In the genomic region with DNA sequence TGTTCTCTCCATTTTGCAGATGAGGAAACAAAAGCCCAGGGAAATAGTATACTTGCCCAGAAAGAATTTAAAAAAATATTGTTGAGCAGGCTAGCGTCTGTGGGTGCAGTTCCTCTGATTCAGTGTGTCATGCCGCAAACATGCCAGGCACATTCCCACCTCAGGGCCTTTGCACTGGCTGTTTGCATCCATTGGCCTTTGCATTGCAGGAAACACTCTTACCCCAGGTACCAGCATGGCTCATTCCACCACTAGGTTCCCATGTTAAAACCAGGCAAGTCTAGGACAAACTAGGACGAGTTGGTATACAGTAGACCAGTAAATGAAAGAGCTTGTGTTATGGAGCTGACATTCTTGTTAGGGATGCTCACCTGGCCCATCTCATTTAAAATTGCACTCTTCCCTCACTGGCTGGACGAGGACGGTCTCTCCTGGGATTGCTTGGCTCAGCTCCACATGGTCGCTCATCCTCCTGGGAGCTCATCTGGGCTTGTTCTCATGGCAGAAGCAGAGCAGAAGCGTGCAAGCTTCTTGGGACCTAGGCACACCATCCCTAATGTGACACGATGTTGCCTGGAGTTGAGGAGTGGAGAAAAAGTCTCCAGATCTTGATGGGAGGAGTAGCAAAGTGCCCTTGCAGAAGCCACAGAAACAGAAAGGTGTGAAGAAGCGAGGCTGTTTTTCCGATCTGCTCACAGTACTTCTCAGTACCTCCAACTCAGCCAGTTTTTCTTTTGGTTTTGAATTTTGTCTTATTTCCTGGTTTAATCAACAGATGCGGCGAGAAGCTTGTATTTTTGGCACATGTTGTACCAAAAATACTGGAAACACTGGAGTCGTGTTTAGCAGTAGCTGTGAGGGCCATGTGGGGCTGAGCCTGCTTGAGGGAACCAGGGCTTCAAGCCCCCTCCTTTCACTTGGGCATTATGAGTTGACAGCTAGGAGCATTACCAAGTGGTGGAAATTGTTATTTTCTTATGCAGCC, we compare ENCODE assay signal across 14 cellular contexts. TPM values are rescaled to one million over a fixed set of nuclear protein-coding genes. Genes with fewer than 3 reads are reported as not detected.
DNase-seq lines count a peak whose midpoint lies in the region; ATAC-seq and TF ChIP-seq lines count a peak whose summit lies in the region.
"Had no signal": no experiment of that assay in that cellular context is flagged by ENCODE, and none has a peak within 500 bp of the region (broad histone marks: within the 10 kb centered on the region; RNA-seq: fewer than 3 reads in every experiment).

No MANE protein-coding gene starts in this region.

- intact Hi-C loops in natural killer cell (cut with micrococcal nuclease): loop anchor here (1.0 to 2.0 kb wide), 2 partner anchors 12 to 57 kb away; no protein-coding TSS in a partner anchor
- intact Hi-C loops in adrenal gland (cut with DNase I): no loop called here

- peaks cover 87 to 94% of the 10 kb centered on the region in 2 donors for H3K4me1 Mint-ChIP-seq in natural killer cell

- peak; percentile 70 for ATAC-seq in GM21447 (IDR thresholded peaks at IDR 0.05; ENCODE audit: unreplicated experiment)
- ATAC-seq in natural killer cell: peak; percentile 79 to 85 (median 80)
- no peak for ATAC-seq in GM19351 (IDR thresholded peaks at IDR 0.05; ENCODE audit: unreplicated experiment)
- ATAC-seq in HG02763 (IDR thresholded peaks at IDR 0.05; ENCODE audit: unreplicated experiment): no peak

- DNase-seq in NK-92 treated with Interleukin-12 subunit alpha and Interleukin-12 subunit beta, amount 100 ng/mL, for 24 hours (lab: John Stamatoyannopoulos, UW): peak; percentile 32
- DNase-seq in NK-92 (lab: John Stamatoyannopoulos, UW; ENCODE audit: unreplicated experiment) (no peak), natural killer cell (no peak), adrenal gland (no peak)
- DNase-seq in activated CD8-positive, alpha-beta memory T cell treated with anti-CD3 and anti-CD28 coated beads, Interleukin-2, amount 50 U/mL, for 48 hours: peak; percentile 53
- DNase-seq: NCI-H146, NCI-H69, upper lobe of left lung had no signal

- peak overlapping the region; percentile 96 to 98 for H3K27ac Mint-ChIP-seq in natural killer cell

- H3K36me3 ChIP-seq in adrenal gland (replicated peaks in 1 of 2): no peaks in the 10 kb centered on the region
- H3K36me3 ChIP-seq: HAP-1, upper lobe of left lung had no signal

- no peaks in the 10 kb centered on the region for H3K4me1 ChIP-seq in adrenal gland (replicated peaks in 1 of 2)
- H3K4me1 ChIP-seq: HAP-1, upper lobe of left lung had no signal

- TF ChIP-seq CTCF in natural killer cell (IDR thresholded peaks at IDR 0.05) (no peak), adrenal gland (IDR thresholded peaks at IDR 0.05) (no peak)

- no peak overlapping the region for H3K27ac ChIP-seq in adrenal gland
- H3K27ac ChIP-seq: 22Rv1 had no signal

- H3K27me3 ChIP-seq in adrenal gland: no peaks in the 10 kb centered on the region
- H3K27me3 ChIP-seq: upper lobe of left lung had no signal

- H3K27me3 Mint-ChIP-seq in natural killer cell (ENCODE audit: low read depth in 2 of 2): no peaks in the 10 kb centered on the region

- H3K9me3 Mint-ChIP-seq in natural killer cell: no peaks in the 10 kb centered on the region

- peak overlapping the region; percentile 95 for H3K4me3 Mint-ChIP-seq in natural killer cell

- no peaks in the 10 kb centered on the region for H3K36me3 Mint-ChIP-seq in natural killer cell

- 85 to 90% (median 86%) methylated on average over 11 to 13 of the region's 13 CpGs for WGBS in adrenal gland, 4 donors

- H3K9me3 ChIP-seq in adrenal gland (replicated peaks in 1 of 3): no peaks in the 10 kb centered on the region
- H3K9me3 ChIP-seq: HAP-1, upper lobe of left lung had no signal

- H3K4me3 ChIP-seq in adrenal gland: no peak overlapping the region
- H3K4me3 ChIP-seq: HAP-1, upper lobe of left lung had no signal

- TF ChIP-seq POLR2A in adrenal gland (IDR thresholded peaks at IDR 0.05): no peak

RNA-seq across cellular contexts. Expression of a gene that starts 13.9 kb away (rescaled TPM):
- 10 to 100 TPM; 24.8 to 42.0 (median 40.2) TPM for total RNA-seq in natural killer cell
- total RNA-seq in adrenal gland: under 1 TPM; 0.06 to 0.61 (median 0.16) TPM
- under 1 TPM; 0.05 to 0.16 (median 0.10) TPM for polyA plus RNA-seq in adrenal gland
- total RNA-seq: fibroblast of villous mesenchyme had no signal

Comparison
In these comparisons a context has a peak if more than half of its experiments do, and no peak if none do; other contexts are left out.
1. DNase-seq: peak in NK-92 treated with Interleukin-12 subunit alpha and Interleukin-12 subunit beta, amount 100 ng/mL, for 24 hours (single experiment) and activated CD8-positive, alpha-beta memory T cell treated with anti-CD3 and anti-CD28 coated beads, Interleukin-2, amount 50 U/mL, for 48 hours (single experiment); none in NK-92 (single experiment), natural killer cell (single experiment) and adrenal gland (0 of 7).
2. ATAC-seq: peak in GM21447 (single experiment) and natural killer cell (3 of 3); none in GM19351 (single experiment) and HG02763 (single experiment).
3. RNA of a gene that starts 13.9 kb away (total RNA-seq): 24.8 to 42.0 TPM in natural killer cell; 0.06 to 0.61 TPM in adrenal gland; every median in the first group is over 10 times any median in the second.